In the genomic region with DNA sequence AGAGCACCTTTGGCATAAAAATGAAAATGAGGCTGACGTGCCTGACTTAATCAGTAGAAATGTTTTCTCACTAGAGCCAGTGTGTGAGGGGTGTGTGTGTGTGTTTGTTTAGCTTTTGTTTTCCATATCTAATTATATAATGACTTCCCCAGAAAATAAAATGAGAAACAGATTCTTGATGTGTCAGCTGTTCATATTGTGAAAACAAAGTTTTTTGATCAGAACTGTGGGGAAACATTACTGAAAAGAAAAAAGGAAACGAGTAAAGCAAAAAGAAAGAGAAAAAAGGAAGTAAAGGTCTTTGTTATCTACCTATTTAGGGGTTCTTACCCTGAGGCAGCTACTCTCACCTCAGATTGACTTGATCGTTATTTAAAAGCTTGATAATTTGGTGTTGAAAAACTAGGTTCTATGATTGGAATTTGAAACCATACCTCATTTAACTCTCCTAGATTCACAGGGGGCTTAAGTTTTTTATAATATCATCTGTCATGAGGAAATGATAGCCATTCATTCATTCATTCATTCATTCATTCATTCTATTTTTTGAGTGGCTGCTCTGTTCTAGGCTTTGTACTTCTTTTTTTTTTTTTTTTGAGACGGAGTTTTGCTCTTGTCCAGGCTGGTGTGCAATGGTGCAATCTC, we compare ENCODE assay signal across 14 cellular contexts. TPM values are rescaled to one million over a fixed set of nuclear protein-coding genes. Genes with fewer than 3 reads are reported as not detected.
DNase-seq lines count a peak whose midpoint lies in the region; ATAC-seq and TF ChIP-seq lines count a peak whose summit lies in the region.
"Had no signal": no experiment of that assay in that cellular context is flagged by ENCODE, and none has a peak within 500 bp of the region (broad histone marks: within the 10 kb centered on the region; RNA-seq: fewer than 3 reads in every experiment).

No MANE protein-coding gene starts in this region.

- no peak overlapping the region for H3K4me3 ChIP-seq in spleen
- H3K4me3 ChIP-seq: lung had no signal

- H3K4me1 ChIP-seq in spleen: peaks cover 0 to 11% (median 0%) of the 10 kb centered on the region in 6 donors

- H3K27me3 ChIP-seq in spleen (replicated peaks in 1 of 7): no peaks in the 10 kb centered on the region

- 55 to 64% (median 59%) methylated on average over 4 of the region's 4 CpGs for WGBS in spleen, 5 donors

- TF ChIP-seq CTCF in spleen (IDR thresholded peaks at IDR 0.05 in 8 of 11, conservative IDR thresholded peaks at IDR 0.05 in 3 of 11): no peak

- H3K27ac ChIP-seq in spleen: peak overlapping the region in 5 of 8 donors; percentile 6 to 50 (median 30)
- H3K27ac ChIP-seq: WERI-Rb-1 had no signal

- TF ChIP-seq POLR2A in spleen (IDR thresholded peaks at IDR 0.05): no peak

- intact Hi-C loops in spleen (cut with DNase I; ENCODE audit: low total_unique reads): no loop called here

- peak; percentile 57 for DNase-seq in NOMO-1 treated with DMSO at 0.1 percent for 48 hours (lab: John Stamatoyannopoulos, UW; ENCODE audit: unreplicated experiment)
- no peak for DNase-seq in NOMO-1 treated with dmso at 0.1 percent for 144 hours (lab: John Stamatoyannopoulos, UW; ENCODE audit: unreplicated experiment)
- peak; percentile 15 for DNase-seq in NCI-H748 treated with DMSO at 0.1 percent for 48 hours (lab: John Stamatoyannopoulos, UW)
- no peak for DNase-seq in spleen
- no peak for DNase-seq in NCI-H1694 (lab: John Stamatoyannopoulos, UW)
- no peak for DNase-seq in SHP77 treated with DMSO at 0.1 percent for 48 hours (lab: John Stamatoyannopoulos, UW)
- DNase-seq: 8988T, caudate nucleus, DMS53, NCI-H1092, WERI-Rb-1 had no signal

- ATAC-seq in HG02588 (IDR thresholded peaks at IDR 0.05; ENCODE audit: unreplicated experiment) (peak; percentile 45), HG03521 (IDR thresholded peaks at IDR 0.05; ENCODE audit: unreplicated experiment) (no peak)

- peaks cover 0 to 6% (median 0%) of the 10 kb centered on the region in 6 donors for H3K36me3 ChIP-seq in spleen
- H3K36me3 ChIP-seq: WERI-Rb-1 had no signal

- H3K9me3 ChIP-seq in spleen: no peaks in the 10 kb centered on the region

RNA-seq across cellular contexts. Expression of a gene that starts 58.0 kb away (rescaled TPM):
- total RNA-seq in spleen: 10 to 100 TPM; 36.4 to 65.4 (median 44.1) TPM
- polyA plus RNA-seq in spleen: 10 to 100 TPM; 24.8 to 47.2 (median 32.6) TPM

Comparison
In these comparisons a context has a peak if more than half of its experiments do, and no peak if none do; other contexts are left out.
1. DNase-seq: peak in NOMO-1 treated with DMSO at 0.1 percent for 48 hours (single experiment) and NCI-H748 treated with DMSO at 0.1 percent for 48 hours (single experiment); none in NOMO-1 treated with dmso at 0.1 percent for 144 hours (single experiment), spleen (single experiment), NCI-H1694 (single experiment) and SHP77 treated with DMSO at 0.1 percent for 48 hours (single experiment).